1 cellular context compared by ENCODE assay signal in genomic region chr2:120350801-120351324, GRCh38.
TF ChIP-seq lines count a peak whose summit lies in the region.

No MANE protein-coding gene starts in this region.

TF ChIP-seq in K562, 482 proteins besides CTCF, POLR2A, EP300 and RAD21:
- TF ChIP-seq ELF2 (CRISPR knock-in tag; IDR thresholded peaks at IDR 0.05) (no peak), ETV5 (CRISPR knock-in tag; IDR thresholded peaks at IDR 0.05; ENCODE audit: low read depth) (no peak), ZBTB1 (CRISPR knock-in tag; IDR thresholded peaks at IDR 0.05; ENCODE audit: borderline replicate concordance, low read depth) (no peak)
TF ChIP-seq in K562: peak in this region for 0.
